ENCODE assay signal across 1 cellular context in the genomic region with DNA sequence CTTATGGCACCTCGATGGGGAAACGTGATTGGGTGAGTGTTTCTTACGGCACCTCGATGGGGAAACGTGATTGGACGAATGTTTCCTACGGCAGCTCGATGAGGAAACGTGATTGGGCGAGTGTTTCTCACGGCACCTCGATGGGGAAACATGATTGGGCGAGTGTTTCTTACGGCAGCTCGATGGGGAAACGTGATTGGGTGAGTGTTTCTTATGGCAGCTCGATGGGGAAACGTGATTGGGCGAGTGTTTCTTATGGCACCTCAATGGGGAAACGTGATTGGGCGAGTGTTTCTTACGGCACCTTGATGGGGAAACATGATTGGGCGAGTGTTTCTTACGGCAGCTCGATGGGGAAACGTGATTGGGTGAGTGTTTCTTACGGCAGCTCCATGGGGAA. TPM values are rescaled to one million over a fixed set of nuclear protein-coding genes. Genes with fewer than 3 reads are reported as not detected.
"Had no signal": no experiment of that assay in that cellular context is flagged by ENCODE, and none has a peak within 500 bp of the region (broad histone marks: within the 10 kb centered on the region; RNA-seq: fewer than 3 reads in every experiment).

No MANE protein-coding gene starts in this region.

RNA-seq across cellular contexts. Expression of gene DOC2B, which starts 25.0 kb away (rescaled TPM):
- total RNA-seq: SJSA1 had no signal
